ENCODE assay signal across 29 cellular contexts in the genomic region with DNA sequence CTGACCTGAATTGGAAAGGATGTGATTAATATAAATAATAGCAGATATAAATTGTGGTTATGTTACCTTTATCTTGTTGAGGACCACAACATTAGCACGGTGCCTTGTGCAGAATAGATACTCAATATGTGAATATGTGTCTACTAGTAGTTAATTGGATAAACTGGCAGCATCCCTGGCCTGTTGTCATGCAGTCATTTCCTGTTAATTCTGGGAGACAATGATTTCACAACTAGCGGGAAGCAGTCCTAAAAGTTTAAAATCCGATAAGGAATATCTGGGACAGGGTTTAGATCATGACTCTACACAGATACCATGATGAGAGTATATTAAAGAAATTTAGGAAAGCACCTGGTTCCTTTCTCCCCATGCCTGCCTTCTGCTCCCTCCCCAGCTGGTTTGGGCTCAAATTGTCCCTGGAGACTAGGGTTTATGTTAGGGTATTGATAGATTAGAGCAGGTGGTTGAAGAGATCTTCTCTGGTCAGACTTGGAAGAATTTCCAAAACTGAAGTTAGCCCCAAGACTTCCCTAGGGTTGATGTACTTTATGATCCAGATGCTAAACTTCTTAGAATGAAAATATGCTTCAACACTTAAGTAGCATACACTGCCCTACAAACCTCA.
"Had no signal": no experiment of that assay in that cellular context is flagged by ENCODE, and none has a peak within 500 bp of the region (broad histone marks: within the 10 kb centered on the region; RNA-seq: fewer than 3 reads in every experiment).

No MANE protein-coding gene starts in this region.

- ATAC-seq: foreskin keratinocyte, natural killer cell had no signal

- H3K4me2 ChIP-seq: neural progenitor cell had no signal

- FAIRE-seq: colon, endometrium, kidney had no signal

- H3K27ac ChIP-seq: epithelial cell of prostate, foreskin keratinocyte, heart left ventricle, neural progenitor cell, right atrium auricular region, stomach, thyroid gland, vagina had no signal

- H3K27me3 ChIP-seq: foreskin keratinocyte, heart left ventricle, neural progenitor cell, right atrium auricular region, stomach, thyroid gland, upper lobe of left lung, vagina had no signal

- H2AFZ ChIP-seq: neural progenitor cell had no signal

- H3K4me1 ChIP-seq: heart left ventricle, right atrium auricular region, stomach, vagina had no signal

- H3K4me3 ChIP-seq: heart left ventricle, neural progenitor cell, right atrium auricular region, stomach, thyroid gland, upper lobe of left lung, vagina had no signal

- H3K9me3 ChIP-seq: heart left ventricle, right atrium auricular region, stomach, thyroid gland, upper lobe of left lung, vagina had no signal

- DNase-seq: activated CD4-positive, alpha-beta memory T cell treated with anti-CD3 and anti-CD28 coated beads for 36 hours; activated CD4-positive, alpha-beta T cell treated with anti-CD3 and anti-CD28 coated beads, Interleukin-2, amount 10 ng/mL, durations not matched to agents 24 days and 14 days; activated CD4-positive, CD25-positive, alpha-beta regulatory T cell treated with anti-CD3 and anti-CD28 coated beads, Interleukin-2, amount 50 U/mL, for 72 hours; activated CD8-positive, alpha-beta memory T cell treated with anti-CD3 and anti-CD28 coated beads, Interleukin-2, amount 50 U/mL, for 4 hours; activated gamma-delta T cell; activated naive CD4-positive, alpha-beta T cell treated with anti-CD3 and anti-CD28 coated beads, Interleukin-2, amount 50 U/mL, for 16 hours; activated T-cell treated with anti-CD3 and anti-CD28 coated beads, Interleukin-2, amount 50 U/mL, for 1 hour; amygdala; dermis blood vessel endothelial cell; effector CD8-positive, alpha-beta T cell; foreskin keratinocyte; heart left ventricle; hypothalamus; immature natural killer cell; kidney; mesenchymal stem cell; natural killer cell; stimulated activated CD4-positive, alpha-beta T cell treated with anti-CD3 and anti-CD28 coated beads, Interleukin-12 subunit alpha, Interleukin-12 subunit beta, amount 100 ng/mL, for 4 hours; stimulated activated CD4-positive, alpha-beta T cell treated with anti-CD3 and anti-CD28 coated beads, Interleukin-4, amount 100 ng/mL, for 1 hour; stomach; T-helper 2 cell; thyroid gland; upper lobe of left lung had no signal

- H3K9ac ChIP-seq: neural progenitor cell had no signal

- H3K36me3 ChIP-seq: neural progenitor cell had no signal
